8 cellular contexts compared by ENCODE assay signal in the genomic region with DNA sequence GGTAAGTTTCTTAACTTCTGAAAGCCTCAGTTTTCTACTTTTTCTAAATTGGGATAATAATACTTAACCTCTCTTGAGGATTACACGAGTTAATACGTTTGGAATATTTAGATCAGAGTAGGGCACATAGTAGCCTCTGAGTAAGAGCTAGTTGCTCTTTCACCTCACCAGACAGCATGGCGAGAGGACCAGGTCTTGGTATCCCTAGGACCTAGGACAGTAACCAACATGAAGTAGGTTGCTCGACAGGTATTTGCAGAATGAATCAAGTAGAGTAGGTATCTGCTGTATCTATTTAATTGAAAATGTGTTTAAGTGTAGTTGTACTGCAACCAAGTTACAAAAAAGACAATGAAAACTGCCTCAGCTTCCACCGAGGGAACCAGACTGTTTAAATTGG. TPM values are rescaled to one million over a fixed set of nuclear protein-coding genes. Genes with fewer than 3 reads are reported as not detected.
DNase-seq lines count a peak whose midpoint lies in the region; ATAC-seq and TF ChIP-seq lines count a peak whose summit lies in the region.

No MANE protein-coding gene starts in this region.

- DNase-seq in GM12865 (ENCODE audit: low read depth) (no peak), Panc1 (ENCODE audit: low read depth, low spot score) (no peak), esophagus squamous epithelium (lab: John Stamatoyannopoulos, UW) (no peak), renal cortical epithelial cell (ENCODE audit: low read depth) (peak; percentile 15), NCI-H1694 (lab: John Stamatoyannopoulos, UW) (no peak), NCI-H345 (lab: John Stamatoyannopoulos, UW) (no peak)
- DNase-seq in stimulated activated CD4-positive, alpha-beta T cell treated with anti-CD3 and anti-CD28 coated beads, Interleukin-4, amount 100 ng/mL, for 1 hour: no peak

- in situ Hi-C loops in Panc1 (cut with HindIII; ENCODE audit: low pct_unique_long_range_greater_than_20kb, low sequenced_read_pairs): no loop called here

- H3K9me3 ChIP-seq in Panc1 (ENCODE audit: control insufficient read depth, insufficient read depth, low read depth, low read length) (no peaks in the 10 kb centered on the region), esophagus squamous epithelium (no peaks in the 10 kb centered on the region)

- WGBS in esophagus squamous epithelium, 2 donors: 45 to 63% methylated on average over 5 of the region's 5 CpGs

- intact Hi-C loops in Panc1 (cut with micrococcal nuclease; ENCODE audit: unreplicated experiment): no loop called here
- intact Hi-C loops in esophagus squamous epithelium (cut with DNase I): no loop called here

- peak overlapping the region; percentile 75 for H3K4me3 ChIP-seq in GM12865 (ENCODE audit: low read depth, low read length)
- H3K4me3 ChIP-seq in Panc1 (ENCODE audit: low read depth in 2 of 2, low read length in 2 of 2): peak overlapping the region; percentile 91
- H3K4me3 ChIP-seq in esophagus squamous epithelium: peak overlapping the region in 3 of 4 donors; percentile 91 to 99 (median 95)

- TF ChIP-seq POLR2A in esophagus squamous epithelium (IDR thresholded peaks at IDR 0.05): no peak

- TSS peak; percentile 90 for BruUV-seq in Panc1 (replicated peaks; lab: Mats Ljungman, UMichigan)

- no peaks in the 10 kb centered on the region for H3K27me3 ChIP-seq in Panc1 (ENCODE audit: control insufficient read depth, insufficient read depth, low read length)
- no peaks in the 10 kb centered on the region for H3K27me3 ChIP-seq in esophagus squamous epithelium

- H3K27ac ChIP-seq in Panc1 (ENCODE audit: low read length) (peak overlapping the region; percentile 85), esophagus squamous epithelium (peak overlapping the region in 1 of 4 donors; percentile 99)

- H3K36me3 ChIP-seq in Panc1 (ENCODE audit: control insufficient read depth, insufficient read depth, low read length): peaks cover 19% of the 10 kb centered on the region
- H3K36me3 ChIP-seq in esophagus squamous epithelium: peaks cover 2 to 34% (median 17%) of the 10 kb centered on the region in 3 donors

- CTCF ChIA-PET in Panc1 (lab: Charles Lee): no interaction called here

- no peak for TF ChIP-seq CTCF in GM12865 (IDR thresholded peaks at IDR 0.05; ENCODE audit: insufficient read depth, low read depth, low read length, missing control alignments)
- TF ChIP-seq CTCF in Panc1 (IDR thresholded peaks at IDR 0.05): no peak
- no peak for TF ChIP-seq CTCF in esophagus squamous epithelium (IDR thresholded peaks at IDR 0.05)

- ATAC-seq in Panc1 (no peak), GM19395 (IDR thresholded peaks at IDR 0.05; ENCODE audit: unreplicated experiment) (no peak)

- H3K4me1 ChIP-seq in Panc1 (ENCODE audit: control insufficient read depth, insufficient read depth, low read length) (peaks cover 21% of the 10 kb centered on the region; the same call in 1 of the 2 replicates), esophagus squamous epithelium (peaks cover 14 to 40% (median 14%) of the 10 kb centered on the region in 3 donors)

- POLR2A ChIA-PET in Panc1 (lab: Charles Lee): no interaction called here

RNA-seq across cellular contexts. Expression of gene CDC5L, which starts 1.4 kb away (rescaled TPM):
- total RNA-seq in Panc1 (2021; ENCODE audit: unreplicated experiment) (23.3 TPM), esophagus squamous epithelium (10 to 100 TPM in 3 of 4 donors, 1 to 10 TPM in 1; 10.0 to 19.3 (median 14.7) TPM), renal cortical epithelial cell (23.6 and 27.3 TPM in 2 replicates)
- polyA plus RNA-seq in Panc1 (2012; ENCODE audit: insufficient read length): 9.6 TPM

RNA-seq across cellular contexts. Expression of gene SPATS1, which starts 46.4 kb away (rescaled TPM):
- not detected for total RNA-seq in Panc1 (2021; ENCODE audit: unreplicated experiment)
- polyA plus RNA-seq in Panc1 (2012; ENCODE audit: insufficient read length): not detected
- not detected for total RNA-seq in esophagus squamous epithelium
- not detected in 2 replicates for total RNA-seq in renal cortical epithelial cell
